Comparison of ENCODE assay signal across 1 cellular context in genomic region chr12:51270067-51270846, GRCh38.
TF ChIP-seq lines count a peak whose summit lies in the region.

Gene SMAGP (minus strand): TSS chr12:51270415. CDS start chr12:51269278, 1,137 bp downstream.

TF ChIP-seq in HepG2, 621 proteins besides CTCF, POLR2A, EP300 and RAD21 (continued from another document and continues in another):
- TF ChIP-seq ZNF609 (CRISPR knock-in tag; IDR thresholded peaks at IDR 0.05; ENCODE audit: borderline replicate concordance) = no peak
- TF ChIP-seq ZUFSP (CRISPR knock-in tag; IDR thresholded peaks at IDR 0.05; ENCODE audit: borderline replicate concordance) = no peak
- no peak for TF ChIP-seq ZKSCAN5 (CRISPR knock-in tag; IDR thresholded peaks at IDR 0.05)
- TF ChIP-seq GABPB1 (CRISPR knock-in tag; IDR thresholded peaks at IDR 0.05) = peak; percentile 38; the same call in 1 of the 2 replicates
- TF ChIP-seq ZNF792 (CRISPR knock-in tag; IDR thresholded peaks at IDR 0.05) = peak; percentile 17; the same call in 1 of the 2 replicates
- no peak for TF ChIP-seq CC2D1A (CRISPR knock-in tag; IDR thresholded peaks at IDR 0.05)
- TF ChIP-seq HNF4A (CRISPR knock-in tag; IDR thresholded peaks at IDR 0.05) = peak; percentile 44
- TF ChIP-seq JUND (CRISPR knock-in tag; IDR thresholded peaks at IDR 0.05) = no peak
- TF ChIP-seq ZNF572 (CRISPR knock-in tag; IDR thresholded peaks at IDR 0.05) = no peak
- no peak for TF ChIP-seq MZF1 (CRISPR knock-in tag; IDR thresholded peaks at IDR 0.05; ENCODE audit: borderline replicate concordance)
- no peak for TF ChIP-seq CREB1 (IDR thresholded peaks at IDR 0.05)
- TF ChIP-seq CREB1 (CRISPR knock-in tag; IDR thresholded peaks at IDR 0.05) = no peak
- TF ChIP-seq THAP7 (CRISPR knock-in tag; IDR thresholded peaks at IDR 0.05) = no peak
- no peak for TF ChIP-seq ZNF782 (CRISPR knock-in tag; IDR thresholded peaks at IDR 0.05; ENCODE audit: borderline replicate concordance)
- no peak for TF ChIP-seq ZNF333 (CRISPR knock-in tag; IDR thresholded peaks at IDR 0.05; ENCODE audit: borderline replicate concordance)
- TF ChIP-seq ZNF451 (CRISPR knock-in tag; IDR thresholded peaks at IDR 0.05) = no peak
- no peak for TF ChIP-seq RBAK (CRISPR knock-in tag; IDR thresholded peaks at IDR 0.05)
- TF ChIP-seq ZNF414 (CRISPR knock-in tag; IDR thresholded peaks at IDR 0.05) = 0 out of 2 replicates have a peak, but pooled peaks have one; percentile 45
- TF ChIP-seq AFF4 (CRISPR knock-in tag; IDR thresholded peaks at IDR 0.05) = no peak
- TF ChIP-seq HDAC2 (CRISPR knock-in tag; IDR thresholded peaks at IDR 0.05) = no peak
- 0 out of 2 replicates have a peak, but pooled peaks have one; percentile 16 for TF ChIP-seq BCL3 (CRISPR knock-in tag; IDR thresholded peaks at IDR 0.05)
- no peak for TF ChIP-seq ZMAT5 (CRISPR knock-in tag; IDR thresholded peaks at IDR 0.05; ENCODE audit: borderline replicate concordance, low read depth)
- no peak for TF ChIP-seq PHF5A (CRISPR knock-in tag; IDR thresholded peaks at IDR 0.05; ENCODE audit: low read depth, unreplicated experiment)
- TF ChIP-seq FOXC1 (CRISPR knock-in tag; IDR thresholded peaks at IDR 0.05; ENCODE audit: borderline replicate concordance) = peak; percentile 45; the same call in 1 of the 2 replicates
- TF ChIP-seq TFAP4 (IDR thresholded peaks at IDR 0.05; ENCODE audit: borderline replicate concordance, low read depth) = peak; percentile 63; the same call in 1 of the 2 replicates
- TF ChIP-seq DR1 (CRISPR knock-in tag; IDR thresholded peaks at IDR 0.05) = no peak
- TF ChIP-seq ZNF574 (CRISPR knock-in tag; IDR thresholded peaks at IDR 0.05) = peak; percentile 46
- no peak for TF ChIP-seq ZNF768 (CRISPR knock-in tag; IDR thresholded peaks at IDR 0.05)
- no peak for TF ChIP-seq KDM4B (CRISPR knock-in tag; IDR thresholded peaks at IDR 0.05)
- no peak for TF ChIP-seq ELF4 (CRISPR knock-in tag; IDR thresholded peaks at IDR 0.05; ENCODE audit: borderline replicate concordance)
- no peak for TF ChIP-seq IRF1 (CRISPR knock-in tag; IDR thresholded peaks at IDR 0.05; ENCODE audit: low read depth)
- TF ChIP-seq ERF (CRISPR knock-in tag; IDR thresholded peaks at IDR 0.05) = no peak
- no peak for TF ChIP-seq ZNF234 (CRISPR knock-in tag; conservative IDR thresholded peaks at IDR 0.05)
- no peak for TF ChIP-seq PCBP2 (optimal IDR thresholded peaks at IDR 0.05; ENCODE audit: low read depth, low read length, poor library complexity, severe bottlenecking)
- no peak for TF ChIP-seq HIVEP1 (CRISPR knock-in tag; IDR thresholded peaks at IDR 0.05)
- no peak for TF ChIP-seq FUBP1 (CRISPR knock-in tag; IDR thresholded peaks at IDR 0.05; ENCODE audit: borderline replicate concordance)
- TF ChIP-seq ZNF207 (IDR thresholded peaks at IDR 0.05; ENCODE audit: borderline replicate concordance) = no peak
- TF ChIP-seq ELK4 (CRISPR knock-in tag; IDR thresholded peaks at IDR 0.05; ENCODE audit: borderline replicate concordance) = no peak
- TF ChIP-seq GZF1 (CRISPR knock-in tag; IDR thresholded peaks at IDR 0.05) = no peak
